In the genomic region with DNA sequence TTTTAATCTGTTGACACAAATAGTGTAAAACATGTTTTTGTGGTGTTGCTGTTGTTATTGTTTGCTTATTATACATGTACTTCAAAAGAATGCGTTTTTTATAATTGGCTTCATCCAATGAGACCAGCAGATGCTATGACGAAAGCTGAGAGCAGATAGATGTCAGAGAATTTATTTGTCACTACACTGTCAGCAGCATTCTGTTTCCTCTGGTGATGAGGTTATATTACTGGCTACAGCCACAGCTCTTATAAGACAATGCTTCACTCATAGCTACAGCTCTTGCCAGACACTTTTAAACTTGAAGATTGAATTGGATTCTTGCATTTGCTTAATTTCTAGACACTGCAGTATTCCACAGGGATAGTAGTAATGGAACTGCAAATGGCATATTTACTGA, we compare ENCODE assay signal across 17 cellular contexts.
"Had no signal": no experiment of that assay in that cellular context is flagged by ENCODE, and none has a peak within 500 bp of the region (broad histone marks: within the 10 kb centered on the region; RNA-seq: fewer than 3 reads in every experiment).

No MANE protein-coding gene starts in this region.

- ATAC-seq: stimulated activated effector memory CD8-positive, alpha-beta T cell treated with anti-CD3 and anti-CD28 coated beads, Interleukin-12 subunit alpha, Interleukin-12 subunit beta, amount 100 ng/mL, for 72 hours; stimulated activated memory B cell treated with anti-CD40 and anti-IgM and Interleukin-4, amounts not matched to agents 10 μg/mL and 1 μg/mL and 100 μg/mL, for 72 hours; stimulated activated naive B cell treated with anti-CD40 and anti-IgM and Interleukin-4, amounts not matched to agents 10 μg/mL and 1 μg/mL and 100 μg/mL, for 72 hours; stimulated activated naive CD8-positive, alpha-beta T cell treated with anti-CD3 and anti-CD28 coated beads, Interleukin-15, amount 100 ng/mL, for 72 hours; stimulated activated naive CD8-positive, alpha-beta T cell treated with anti-CD3 and anti-CD28 coated beads, Interleukin-15, Interleukin-2, amounts not matched to agents 100 U/mL and 50 U/mL, for 24 hours; upper lobe of right lung had no signal

- H3K9me3 ChIP-seq: suprapubic skin, testis, thoracic aorta, thyroid gland, uterus, vagina had no signal

- H3K27ac ChIP-seq: stomach, suprapubic skin, testis, thoracic aorta, thyroid gland, tibial artery, tibial nerve, transverse colon, upper lobe of left lung, upper lobe of right lung, uterus, vagina had no signal

- H3K4me3 ChIP-seq: stomach, suprapubic skin, testis, thoracic aorta, thyroid gland, tibial artery, tibial nerve, transverse colon, upper lobe of left lung, upper lobe of right lung, uterus, vagina had no signal

- H3K36me3 ChIP-seq: stomach, suprapubic skin, thoracic aorta, thyroid gland, tibial artery, tibial nerve, transverse colon, upper lobe of left lung, upper lobe of right lung, uterus, vagina had no signal

- H3K27me3 ChIP-seq: stomach, suprapubic skin, testis, thyroid gland, tibial artery, tibial nerve, transverse colon, upper lobe of left lung, upper lobe of right lung, uterus, vagina had no signal
